ENCODE assay signal across 27 cellular contexts in genomic region chr4:142637654-142638053, GRCh38.
"Had no signal": no experiment of that assay in that cellular context is flagged by ENCODE, and none has a peak within 500 bp of the region (broad histone marks: within the 10 kb centered on the region; RNA-seq: fewer than 3 reads in every experiment).

No MANE protein-coding gene starts in this region.

- H3K27me3 ChIP-seq: neural progenitor cell, spleen, suprapubic skin, testis, tibial artery, transverse colon, upper lobe of right lung, uterus had no signal

- H3K4me1 ChIP-seq: neural progenitor cell, parathyroid adenoma, psoas muscle, spleen, suprapubic skin, testis, tibial artery, transverse colon, upper lobe of right lung, uterus had no signal

- H3K36me3 ChIP-seq: ovary, spleen, suprapubic skin, tibial artery, transverse colon, upper lobe of right lung, uterus had no signal

- H3K27ac ChIP-seq: neural progenitor cell, ovary, parathyroid adenoma, psoas muscle, skin epidermis, spleen, suprapubic skin, testis, tibial artery, transverse colon, upper lobe of right lung, uterus had no signal

- DNase-seq: natural killer cell; occipital lobe; ovary; psoas muscle; right cardiac atrium; spleen; stimulated activated CD4-positive, alpha-beta T cell treated with anti-CD3 and anti-CD28 coated beads, Interleukin-12 subunit alpha, Interleukin-12 subunit beta, amount 100 ng/mL, for 4 hours; stimulated activated CD4-positive, alpha-beta T cell treated with anti-CD3 and anti-CD28 coated beads, Interleukin-1b, Interleukin-23, amount 100 ng/mL, for 48 hours; stimulated activated CD4-positive, alpha-beta T cell treated with anti-CD3 and anti-CD28 coated beads, Interleukin-4, amount 100 ng/mL, for 1 hour; stimulated activated CD4-positive, alpha-beta T cell treated with anti-CD3 and anti-CD28 coated beads, Interleukin-4, amount 100 ng/mL, for 4 hours; stimulated activated CD8-positive, alpha-beta memory T cell treated with anti-CD3 and anti-CD28 coated beads, Interleukin-4, amount 100 ng/mL, for 48 hours; stimulated activated naive CD4-positive, alpha-beta T cell; stimulated activated naive CD8-positive, alpha-beta T cell treated with anti-CD3 and anti-CD28 coated beads, Interleukin-15, amount 100 ng/mL, for 72 hours; stimulated activated naive CD8-positive, alpha-beta T cell treated with anti-CD3 and anti-CD28 coated beads, Interleukin-15, Interleukin-2, amounts not matched to agents 100 U/mL and 50 U/mL, for 24 hours; substantia nigra; testis; tibial artery; transverse colon; upper lobe of right lung; uterus had no signal

- H3K4me3 ChIP-seq: neural progenitor cell, ovary, psoas muscle, skin epidermis, smooth muscle cell, spleen, suprapubic skin, testis, tibial artery, transverse colon, upper lobe of right lung, uterus had no signal

- H2AFZ ChIP-seq: neural progenitor cell, parathyroid adenoma had no signal

- ATAC-seq: natural killer cell; psoas muscle; right cardiac atrium; sciatic nerve; stimulated activated memory B cell treated with anti-CD40 and anti-IgM and Interleukin-4, amounts not matched to agents 10 μg/mL and 1 μg/mL and 100 μg/mL, for 72 hours; stimulated activated naive CD8-positive, alpha-beta T cell treated with anti-CD3 and anti-CD28 coated beads, Interleukin-15, amount 100 ng/mL, for 72 hours; stimulated activated naive CD8-positive, alpha-beta T cell treated with anti-CD3 and anti-CD28 coated beads, Interleukin-15, Interleukin-2, amounts not matched to agents 100 U/mL and 50 U/mL, for 24 hours; upper lobe of right lung had no signal

- H3K9ac ChIP-seq: neural progenitor cell, parathyroid adenoma had no signal

- H3K79me2 ChIP-seq: parathyroid adenoma had no signal

- H3K4me2 ChIP-seq: neural progenitor cell, smooth muscle cell had no signal

- H3K9me3 ChIP-seq: ovary, psoas muscle, suprapubic skin, testis, upper lobe of right lung had no signal
